ENCODE assay signal across 12 cellular contexts in the genomic region with DNA sequence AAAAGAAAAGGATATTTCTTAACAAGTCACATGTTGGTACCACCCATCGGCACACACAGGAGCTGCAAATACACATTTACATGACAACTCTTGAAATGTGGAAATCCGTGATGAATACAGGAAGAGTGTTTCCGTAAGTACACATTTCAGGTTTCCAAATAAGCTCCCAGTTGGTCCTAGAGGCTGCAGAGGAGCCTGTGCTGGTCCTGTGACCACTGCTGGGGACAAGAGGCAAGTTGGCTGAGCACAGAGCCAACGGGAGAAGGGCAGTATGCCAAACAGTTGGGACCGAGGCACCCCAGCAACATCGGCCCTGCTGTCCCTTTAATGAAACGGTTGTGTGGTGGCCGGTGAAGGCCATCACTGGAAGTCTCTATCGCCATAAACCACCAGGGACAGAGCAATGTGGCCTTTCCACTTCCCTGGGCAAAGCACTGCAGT. TPM values are rescaled to one million over a fixed set of nuclear protein-coding genes. Genes with fewer than 3 reads are reported as not detected.
A peak's percentile ranks its signal among the peaks of the same experiment; 100 is the strongest.
DNase-seq lines count a peak whose midpoint lies in the region; ATAC-seq, FAIRE-seq and TF ChIP-seq lines count a peak whose summit lies in the region.
"Had no signal": no experiment of that assay in that cellular context is flagged by ENCODE, and none has a peak within 500 bp of the region (broad histone marks: within the 10 kb centered on the region; RNA-seq: fewer than 3 reads in every experiment).

No MANE protein-coding gene starts in this region.

- peak overlapping the region in 9 of 10 donors; percentile 5 to 91 (median 64) for H3K27ac ChIP-seq in heart right ventricle
- peak overlapping the region in 14 of 21 experiments; percentile 12 to 79 (median 46) for H3K27ac ChIP-seq in skin epidermis
- H3K27ac ChIP-seq in hepatocyte, result no peak overlapping the region
- H3K27ac ChIP-seq: epithelial cell of prostate had no signal

- peak; percentile 16 for DNase-seq in SIG-M5 treated with dmso at 0.1 percent for 504 hours (lab: John Stamatoyannopoulos, UW; ENCODE audit: unreplicated experiment)
- DNase-seq in SIG-M5 (lab: John Stamatoyannopoulos, UW), result no peak
- no peak for DNase-seq in WTC11 (ENCODE audit: low spot score)
- DNase-seq in heart right ventricle, result no peak
- DNase-seq in NCI-H146 treated with DMSO at 0.1 percent for 48 hours (lab: John Stamatoyannopoulos, UW; ENCODE audit: unreplicated experiment), result no peak
- no peak for DNase-seq in hepatocyte (ENCODE audit: low spot score)
- no peak for DNase-seq in H54 (ENCODE audit: insufficient read length, low spot score)
- DNase-seq: kidney glomerular epithelial cell, NCI-H1436 treated with DMSO at 0.1 percent for 48 hours had no signal

- ATAC-seq in WTC11 (no peak), heart right ventricle (peak in 6 of 8 donors; percentile 7 to 42 (median 22))

- H3K79me2 ChIP-seq in hepatocyte, result peaks cover 70% of the 10 kb centered on the region

- no peak overlapping the region for H2AFZ ChIP-seq in hepatocyte

- no peak for FAIRE-seq in H54 (lab: Jason Lieb, UNC)
- FAIRE-seq: A204.1 had no signal

- H3K27me3 ChIP-seq in heart right ventricle, result no peaks in the 10 kb centered on the region
- no peaks in the 10 kb centered on the region for H3K27me3 ChIP-seq in hepatocyte

- H3K4me3 Mint-ChIP-seq in WTC11, result no peak overlapping the region

- CTCF ChIA-PET in WTC11 (lab: Charles Lee), result interaction anchor here (0.6 to 3.6 kb wide), 8 partner anchors 13 to 274 kb away, joined by 3 to 23 read pairs (median 4); a partner anchor contains a TSS

- H3K4me1 ChIP-seq in heart right ventricle (peaks cover 15 to 83% (median 75%) of the 10 kb centered on the region in 9 donors), hepatocyte (ENCODE audit: insufficient read depth) (no peaks in the 10 kb centered on the region)

- H4K20me1 ChIP-seq in hepatocyte (ENCODE audit: insufficient read depth, poor library complexity, severe bottlenecking), result peaks cover 22% of the 10 kb centered on the region

- peaks cover 27% of the 10 kb centered on the region for H3K4me1 Mint-ChIP-seq in WTC11

- 45 to 46% methylated on average over 9 of the region's 9 CpGs for WGBS in heart right ventricle, 2 donors
- WGBS in hepatocyte (ENCODE audit: low lambda C conversion rate, missing lambda C conversion rate), result 97% methylated on average over 9 of the region's 9 CpGs

- no peaks in the 10 kb centered on the region for H3K9me3 ChIP-seq in heart right ventricle
- no peaks in the 10 kb centered on the region for H3K9me3 ChIP-seq in hepatocyte (ENCODE audit: low read depth)

- H3K9me2 ChIP-seq in hepatocyte (replicated peaks; ENCODE audit: insufficient read depth), result no peaks in the 10 kb centered on the region

- H3K27ac Mint-ChIP-seq in WTC11, result peak overlapping the region; percentile 37

- H3K4me3 ChIP-seq in heart right ventricle (no peak overlapping the region), skin epidermis (no peak overlapping the region), hepatocyte (no peak overlapping the region)

- H3K4me2 ChIP-seq in hepatocyte, result no peak overlapping the region

- H3K36me3 ChIP-seq in heart right ventricle (peaks cover 0 to 25% (median 4%) of the 10 kb centered on the region in 9 donors), hepatocyte (replicated peaks; ENCODE audit: insufficient read depth, low read depth) (no peaks in the 10 kb centered on the region)

- no peak for TF ChIP-seq POLR2A in H54 (IDR thresholded peaks at IDR 0.05; ENCODE audit: low read depth, low read length)

- peaks cover 6% of the 10 kb centered on the region; the same call in 1 of the 2 replicates for H3K36me3 Mint-ChIP-seq in WTC11

- intact Hi-C loops in heart right ventricle (cut with DNase I), result no loop called here

- H3K9me3 Mint-ChIP-seq in WTC11, result no peaks in the 10 kb centered on the region

- POLR2A ChIA-PET in WTC11 (lab: Charles Lee), result interaction anchor here (1.0 kb wide), 1 partner anchor 222 kb away, joined by 5 read pairs; no protein-coding TSS in a partner anchor

- no peaks in the 10 kb centered on the region for H3K27me3 Mint-ChIP-seq in WTC11 (ENCODE audit: low read depth)

- no peak for TF ChIP-seq CTCF in WTC11 (IDR thresholded peaks at IDR 0.05)
- no peak for TF ChIP-seq CTCF in heart right ventricle (IDR thresholded peaks at IDR 0.05)
- TF ChIP-seq CTCF in hepatocyte (IDR thresholded peaks at IDR 0.05; ENCODE audit: poor library complexity), result no peak

TF ChIP-seq in WTC11, 78 proteins besides CTCF, POLR2A, EP300 and RAD21 (continues in another document):
- TF ChIP-seq ZNF396 (CRISPR knock-in tag; IDR thresholded peaks at IDR 0.05; ENCODE audit: borderline replicate concordance), result no peak
- TF ChIP-seq SMAD4 (CRISPR knock-in tag; IDR thresholded peaks at IDR 0.05), result no peak
- TF ChIP-seq, protein P1, sequence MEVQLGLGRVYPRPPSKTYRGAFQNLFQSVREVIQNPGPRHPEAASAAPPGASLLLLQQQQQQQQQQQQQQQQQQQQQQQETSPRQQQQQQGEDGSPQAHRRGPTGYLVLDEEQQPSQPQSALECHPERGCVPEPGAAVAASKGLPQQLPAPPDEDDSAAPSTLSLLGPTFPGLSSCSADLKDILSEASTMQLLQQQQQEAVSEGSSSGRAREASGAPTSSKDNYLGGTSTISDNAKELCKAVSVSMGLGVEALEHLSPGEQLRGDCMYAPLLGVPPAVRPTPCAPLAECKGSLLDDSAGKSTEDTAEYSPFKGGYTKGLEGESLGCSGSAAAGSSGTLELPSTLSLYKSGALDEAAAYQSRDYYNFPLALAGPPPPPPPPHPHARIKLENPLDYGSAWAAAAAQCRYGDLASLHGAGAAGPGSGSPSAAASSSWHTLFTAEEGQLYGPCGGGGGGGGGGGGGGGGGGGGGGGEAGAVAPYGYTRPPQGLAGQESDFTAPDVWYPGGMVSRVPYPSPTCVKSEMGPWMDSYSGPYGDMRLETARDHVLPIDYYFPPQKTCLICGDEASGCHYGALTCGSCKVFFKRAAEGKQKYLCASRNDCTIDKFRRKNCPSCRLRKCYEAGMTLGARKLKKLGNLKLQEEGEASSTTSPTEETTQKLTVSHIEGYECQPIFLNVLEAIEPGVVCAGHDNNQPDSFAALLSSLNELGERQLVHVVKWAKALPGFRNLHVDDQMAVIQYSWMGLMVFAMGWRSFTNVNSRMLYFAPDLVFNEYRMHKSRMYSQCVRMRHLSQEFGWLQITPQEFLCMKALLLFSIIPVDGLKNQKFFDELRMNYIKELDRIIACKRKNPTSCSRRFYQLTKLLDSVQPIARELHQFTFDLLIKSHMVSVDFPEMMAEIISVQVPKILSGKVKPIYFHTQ (CRISPR knock-in tag; IDR thresholded peaks at IDR 0.05), result no peak
- no peak for TF ChIP-seq OVOL2 (CRISPR knock-in tag; IDR thresholded peaks at IDR 0.05; ENCODE audit: borderline replicate concordance)
- TF ChIP-seq FOXP1 (CRISPR knock-in tag; IDR thresholded peaks at IDR 0.05; ENCODE audit: borderline replicate concordance), result no peak
- TF ChIP-seq, protein P2, sequence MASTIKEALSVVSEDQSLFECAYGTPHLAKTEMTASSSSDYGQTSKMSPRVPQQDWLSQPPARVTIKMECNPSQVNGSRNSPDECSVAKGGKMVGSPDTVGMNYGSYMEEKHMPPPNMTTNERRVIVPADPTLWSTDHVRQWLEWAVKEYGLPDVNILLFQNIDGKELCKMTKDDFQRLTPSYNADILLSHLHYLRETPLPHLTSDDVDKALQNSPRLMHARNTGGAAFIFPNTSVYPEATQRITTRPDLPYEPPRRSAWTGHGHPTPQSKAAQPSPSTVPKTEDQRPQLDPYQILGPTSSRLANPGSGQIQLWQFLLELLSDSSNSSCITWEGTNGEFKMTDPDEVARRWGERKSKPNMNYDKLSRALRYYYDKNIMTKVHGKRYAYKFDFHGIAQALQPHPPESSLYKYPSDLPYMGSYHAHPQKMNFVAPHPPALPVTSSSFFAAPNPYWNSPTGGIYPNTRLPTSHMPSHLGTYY (CRISPR knock-in tag; IDR thresholded peaks at IDR 0.05), result no peak
- no peak for TF ChIP-seq MXD4 (CRISPR knock-in tag; IDR thresholded peaks at IDR 0.05; ENCODE audit: borderline replicate concordance)
- TF ChIP-seq, protein P3, sequence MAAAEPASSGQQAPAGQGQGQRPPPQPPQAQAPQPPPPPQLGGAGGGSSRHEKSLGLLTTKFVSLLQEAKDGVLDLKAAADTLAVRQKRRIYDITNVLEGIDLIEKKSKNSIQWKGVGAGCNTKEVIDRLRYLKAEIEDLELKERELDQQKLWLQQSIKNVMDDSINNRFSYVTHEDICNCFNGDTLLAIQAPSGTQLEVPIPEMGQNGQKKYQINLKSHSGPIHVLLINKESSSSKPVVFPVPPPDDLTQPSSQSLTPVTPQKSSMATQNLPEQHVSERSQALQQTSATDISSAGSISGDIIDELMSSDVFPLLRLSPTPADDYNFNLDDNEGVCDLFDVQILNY (CRISPR knock-in tag; IDR thresholded peaks at IDR 0.05), result no peak
- no peak for TF ChIP-seq TCF7 (CRISPR knock-in tag; IDR thresholded peaks at IDR 0.05; ENCODE audit: low read depth)
- TF ChIP-seq, protein P4, sequence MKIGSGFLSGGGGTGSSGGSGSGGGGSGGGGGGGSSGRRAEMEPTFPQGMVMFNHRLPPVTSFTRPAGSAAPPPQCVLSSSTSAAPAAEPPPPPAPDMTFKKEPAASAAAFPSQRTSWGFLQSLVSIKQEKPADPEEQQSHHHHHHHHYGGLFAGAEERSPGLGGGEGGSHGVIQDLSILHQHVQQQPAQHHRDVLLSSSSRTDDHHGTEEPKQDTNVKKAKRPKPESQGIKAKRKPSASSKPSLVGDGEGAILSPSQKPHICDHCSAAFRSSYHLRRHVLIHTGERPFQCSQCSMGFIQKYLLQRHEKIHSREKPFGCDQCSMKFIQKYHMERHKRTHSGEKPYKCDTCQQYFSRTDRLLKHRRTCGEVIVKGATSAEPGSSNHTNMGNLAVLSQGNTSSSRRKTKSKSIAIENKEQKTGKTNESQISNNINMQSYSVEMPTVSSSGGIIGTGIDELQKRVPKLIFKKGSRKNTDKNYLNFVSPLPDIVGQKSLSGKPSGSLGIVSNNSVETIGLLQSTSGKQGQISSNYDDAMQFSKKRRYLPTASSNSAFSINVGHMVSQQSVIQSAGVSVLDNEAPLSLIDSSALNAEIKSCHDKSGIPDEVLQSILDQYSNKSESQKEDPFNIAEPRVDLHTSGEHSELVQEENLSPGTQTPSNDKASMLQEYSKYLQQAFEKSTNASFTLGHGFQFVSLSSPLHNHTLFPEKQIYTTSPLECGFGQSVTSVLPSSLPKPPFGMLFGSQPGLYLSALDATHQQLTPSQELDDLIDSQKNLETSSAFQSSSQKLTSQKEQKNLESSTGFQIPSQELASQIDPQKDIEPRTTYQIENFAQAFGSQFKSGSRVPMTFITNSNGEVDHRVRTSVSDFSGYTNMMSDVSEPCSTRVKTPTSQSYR (CRISPR knock-in tag; IDR thresholded peaks at IDR 0.05), result no peak

RNA-seq across cellular contexts. Expression of a gene that starts 38.5 kb away (rescaled TPM):
- total RNA-seq in WTC11 (2021), result 16.9 to 17.1 TPM (median 17.1 TPM) in 3 replicates
- 10 to 100 TPM; 10.6 to 29.4 (median 23.2) TPM for total RNA-seq in heart right ventricle
- polyA plus RNA-seq in heart right ventricle, result 10 to 100 TPM; 21.9 to 24.4 TPM
- total RNA-seq in hepatocyte, result 89.5 and 99.5 TPM in 2 replicates
- polyA plus RNA-seq in hepatocyte, result 53.7 and 54.7 TPM in 2 replicates
